Comparison of ENCODE assay signal across 8 cellular contexts in the genomic region with DNA sequence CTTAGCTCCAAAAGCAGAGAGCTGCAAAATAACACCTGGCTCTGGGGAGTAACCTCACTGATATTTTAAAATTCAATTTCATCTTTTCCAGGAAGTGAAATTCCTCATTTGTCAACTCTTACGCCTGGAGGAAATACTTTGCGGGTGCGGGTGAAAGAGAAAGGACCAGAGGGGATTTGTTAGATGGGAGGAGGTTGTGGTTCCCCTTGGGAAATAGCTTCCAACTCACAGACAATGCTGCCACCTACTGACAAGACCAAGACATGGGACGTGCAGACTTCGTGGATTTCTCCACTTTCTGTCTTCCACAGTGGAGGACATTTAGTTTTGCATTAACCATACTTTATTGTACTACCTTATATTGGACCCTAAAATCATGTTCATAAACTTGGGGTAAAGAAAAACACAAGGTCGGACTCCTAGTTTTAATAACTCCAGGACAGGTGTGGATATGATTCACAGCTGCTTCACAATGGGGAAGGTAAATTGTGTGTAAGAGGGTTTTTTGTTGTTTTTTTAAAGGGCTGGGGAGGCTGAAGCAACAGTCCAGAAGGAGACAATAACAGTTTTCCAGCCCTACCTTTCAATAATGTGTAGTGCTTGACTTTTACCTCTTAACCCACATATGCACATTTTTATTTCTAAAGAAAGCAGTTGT. TPM values are rescaled to one million over a fixed set of nuclear protein-coding genes. Genes with fewer than 3 reads are reported as not detected.
A peak's percentile ranks its signal among the peaks of the same experiment; 100 is the strongest.
DNase-seq lines count a peak whose midpoint lies in the region; ATAC-seq and TF ChIP-seq lines count a peak whose summit lies in the region.

No MANE protein-coding gene starts in this region.

- H3K4me1 Mint-ChIP-seq in natural killer cell: peaks cover 17 to 21% of the 10 kb centered on the region in 2 donors

- no peaks in the 10 kb centered on the region for H3K9me3 Mint-ChIP-seq in natural killer cell

- H3K9me3 ChIP-seq in OCI-LY3 (ENCODE audit: insufficient read depth, low read length) (no peaks in the 10 kb centered on the region), suprapubic skin (no peaks in the 10 kb centered on the region)

- TF ChIP-seq CTCF in OCI-LY3 (IDR thresholded peaks at IDR 0.05; ENCODE audit: low read depth, low read length) (peak; percentile 96), natural killer cell (IDR thresholded peaks at IDR 0.05) (peak; percentile 88), suprapubic skin (IDR thresholded peaks at IDR 0.05) (peak; percentile 65 to 84)

- intact Hi-C loops in natural killer cell (cut with micrococcal nuclease): loop anchor here (1.0 to 2.0 kb wide), 2 partner anchors 465 to 1007 kb away; no protein-coding TSS in a partner anchor

- ATAC-seq in GM18873 (IDR thresholded peaks at IDR 0.05; ENCODE audit: low FRiP score, unreplicated experiment) (peak; percentile 49), esophagus mucosa (peak; percentile 75), natural killer cell (peak; percentile 76 to 93 (median 87))

- peaks cover 13% of the 10 kb centered on the region for H4K20me1 ChIP-seq in OCI-LY3 (ENCODE audit: insufficient read depth, low read length)

- no peak for TF ChIP-seq POLR2A in suprapubic skin (IDR thresholded peaks at IDR 0.05)

- H2AFZ ChIP-seq in ACC112 (ENCODE audit: low read length, unreplicated experiment): peak overlapping the region; percentile 66
- H2AFZ ChIP-seq in OCI-LY3 (ENCODE audit: low read depth, low read length): no peak overlapping the region

- WGBS in suprapubic skin: 2% methylated on average over 6 of the region's 6 CpGs

- H3K4me3 ChIP-seq in ACC112 (ENCODE audit: low read depth, low read length) (peak overlapping the region; percentile 72), OCI-LY3 (ENCODE audit: low read length) (peak overlapping the region; percentile 54), suprapubic skin (no peak overlapping the region)
- no peak overlapping the region for H3K4me3 ChIP-seq in Jurkat, Clone E6-1 (ENCODE audit: low read length)

- DNase-seq in Jurkat, Clone E6-1 (ENCODE audit: low read depth, low spot score): peak; percentile 80
- DNase-seq in activated T-cell treated with anti-CD3 and anti-CD28 coated beads for 24 hours (ENCODE audit: low read depth): peak; percentile 61
- DNase-seq in natural killer cell: peak; percentile 39
- DNase-seq in suprapubic skin (ENCODE audit: low spot score in 2 of 2): no peak

- H3K4me3 Mint-ChIP-seq in natural killer cell: no peak overlapping the region

- H3K27ac ChIP-seq in ACC112 (ENCODE audit: low read depth, low read length) (no peak overlapping the region), OCI-LY3 (ENCODE audit: low read length) (no peak overlapping the region), suprapubic skin (no peak overlapping the region)

- H3K4me1 ChIP-seq in ACC112 (ENCODE audit: control insufficient read depth, insufficient read depth, low read length, unreplicated experiment): peaks cover 19% of the 10 kb centered on the region
- peaks cover 58% of the 10 kb centered on the region for H3K4me1 ChIP-seq in OCI-LY3 (ENCODE audit: low read length)
- H3K4me1 ChIP-seq in suprapubic skin: peaks cover 21% of the 10 kb centered on the region

- H3K36me3 ChIP-seq in ACC112 (ENCODE audit: insufficient read depth, low read length) (no peaks in the 10 kb centered on the region), OCI-LY3 (replicated peaks; ENCODE audit: low read depth, low read length) (no peaks in the 10 kb centered on the region), suprapubic skin (no peaks in the 10 kb centered on the region)

- H3K79me2 ChIP-seq in ACC112 (ENCODE audit: control insufficient read depth, insufficient read depth, low read length, unreplicated experiment) (peaks cover 5% of the 10 kb centered on the region), OCI-LY3 (ENCODE audit: low read length) (no peaks in the 10 kb centered on the region)

- H3K27me3 ChIP-seq in ACC112 (ENCODE audit: insufficient read depth, low read length) (no peaks in the 10 kb centered on the region), OCI-LY3 (ENCODE audit: low read depth, low read length) (no peaks in the 10 kb centered on the region), suprapubic skin (no peaks in the 10 kb centered on the region)

- TF ChIP-seq EP300 in suprapubic skin (IDR thresholded peaks at IDR 0.05): no peak

- no peaks in the 10 kb centered on the region for H3K36me3 Mint-ChIP-seq in natural killer cell

- H3K9ac ChIP-seq in OCI-LY3 (ENCODE audit: low read length): 0 out of 2 replicates have a peak overlapping the region, but pooled peaks have one; percentile 6

- H3K4me2 ChIP-seq in OCI-LY3 (ENCODE audit: low read length): peak overlapping the region; percentile 78

- H3K27me3 Mint-ChIP-seq in natural killer cell (ENCODE audit: low read depth in 2 of 2): no peaks in the 10 kb centered on the region

- no peak overlapping the region for H3K27ac Mint-ChIP-seq in natural killer cell

RNA-seq across cellular contexts. Expression of a gene that starts 10.8 kb away (rescaled TPM):
- 12.1 TPM for polyA plus RNA-seq in Jurkat, Clone E6-1 (2012; ENCODE audit: insufficient read depth, insufficient read length)
- total RNA-seq in esophagus mucosa: 6.9 TPM
- total RNA-seq in natural killer cell: 10 to 100 TPM; 18.7 to 24.9 (median 22.8) TPM
- total RNA-seq in suprapubic skin: 10 to 100 TPM in 1 of 4 donors, 1 to 10 TPM in 3; 5.4 to 12.4 (median 7.6) TPM

RNA-seq across cellular contexts. Expression of a gene that starts 45.5 kb away (rescaled TPM):
- polyA plus RNA-seq in Jurkat, Clone E6-1 (2012; ENCODE audit: insufficient read depth, insufficient read length): 1.3 TPM
- 9.8 TPM for total RNA-seq in esophagus mucosa
- total RNA-seq in natural killer cell: not detected
- 10 to 100 TPM in 1 of 4 donors, 1 to 10 TPM in 3; 7.3 to 12.8 (median 8.3) TPM for total RNA-seq in suprapubic skin

Comparison
In these comparisons a context has a peak if more than half of its experiments do, and no peak if none do; other contexts are left out.
1. H3K4me3 ChIP-seq: peak in ACC112 (single experiment) and OCI-LY3 (single experiment); none in Jurkat, Clone E6-1 (single experiment) and suprapubic skin (single experiment).
2. DNase-seq: peak in Jurkat, Clone E6-1 (single experiment), activated T-cell treated with anti-CD3 and anti-CD28 coated beads for 24 hours (single experiment) and natural killer cell (single experiment); none in suprapubic skin (0 of 2).
3. Peak in every context shown above with its lines, with median percentiles within 50 percentile points of each other: ATAC-seq and CTCF ChIP-seq.